18 cellular contexts compared by ENCODE assay signal in genomic region chr11:35912883-35913614, GRCh38. TPM values are rescaled to one million over a fixed set of nuclear protein-coding genes. Genes with fewer than 3 reads are reported as not detected.
"Had no signal": no experiment of that assay in that cellular context is flagged by ENCODE, and none has a peak within 500 bp of the region (broad histone marks: within the 10 kb centered on the region; RNA-seq: fewer than 3 reads in every experiment).

No MANE protein-coding gene starts in this region.

- DNase-seq: activated CD4-positive, alpha-beta memory T cell treated with anti-CD3 and anti-CD28 coated beads for 36 hours; activated CD4-positive, alpha-beta T cell treated with anti-CD3 and anti-CD28 coated beads for 4 hours; activated naive CD8-positive, alpha-beta T cell treated with anti-CD3 and anti-CD28 coated beads for 36 hours; activated T-cell treated with anti-CD3 and anti-CD28 coated beads for 4 hours; amygdala; caudate nucleus; effector memory CD8-positive, alpha-beta T cell; foreskin fibroblast; mesenchymal stem cell; naive thymus-derived CD8-positive, alpha-beta T cell; pancreas; stimulated activated CD4-positive, alpha-beta T cell treated with anti-CD3 and anti-CD28 coated beads, Interleukin-4, amount 100 ng/mL, for 24 hours; testis had no signal

- H3K9me3 ChIP-seq: neutrophil, pancreas, testis had no signal

- H3K79me2 ChIP-seq: hepatocyte had no signal

- H2AFZ ChIP-seq: hepatocyte had no signal

- H3K4me3 ChIP-seq: hepatocyte, pancreas, testis had no signal

- H3K4me2 ChIP-seq: hepatocyte had no signal

- H3K27ac ChIP-seq: hepatocyte, neutrophil, pancreas, testis had no signal

- H3K36me3 ChIP-seq: neutrophil, pancreas had no signal

- H3K27me3 ChIP-seq: neutrophil, pancreas, testis had no signal

- ATAC-seq: effector memory CD8-positive, alpha-beta T cell; naive thymus-derived CD8-positive, alpha-beta T cell; pancreas; sciatic nerve; stimulated activated effector memory CD8-positive, alpha-beta T cell treated with anti-CD3 and anti-CD28 coated beads, Interleukin-12 subunit alpha, Interleukin-12 subunit beta, amount 100 ng/mL, for 72 hours; WTC11 had no signal

RNA-seq across cellular contexts. Expression of gene LDLRAD3, which starts 30.8 kb away (rescaled TPM):
- polyA plus RNA-seq: naive thymus-derived CD8-positive, alpha-beta T cell had no signal
